Comparison of ENCODE assay signal across 21 cellular contexts in genomic region chr22:48938741-48939140, GRCh38.
"Had no signal": no experiment of that assay in that cellular context is flagged by ENCODE, and none has a peak within 500 bp of the region (broad histone marks: within the 10 kb centered on the region; RNA-seq: fewer than 3 reads in every experiment).

No MANE protein-coding gene starts in this region.

- H3K36me3 ChIP-seq: lower lobe of right lung, suprapubic skin, uterus had no signal

- DNase-seq: activated CD4-positive, alpha-beta memory T cell treated with anti-CD3 and anti-CD28 coated beads for 36 hours; activated CD4-positive, alpha-beta T cell treated with anti-CD3 and anti-CD28 coated beads for 36 hours; activated gamma-delta T cell treated with Interleukin-2 at 50 U/mL for 16 hours; activated naive CD8-positive, alpha-beta T cell treated with anti-CD3 and anti-CD28 coated beads for 36 hours; activated T-cell treated with anti-CD3 and anti-CD28 coated beads, Interleukin-2, amount 50 U/mL, for 72 hours; amygdala; foreskin keratinocyte; left cardiac atrium; lower lobe of right lung; nephron progenitor cell; occipital lobe; retina; stimulated activated naive CD8-positive, alpha-beta T cell treated with anti-CD3 and anti-CD28 coated beads, Interleukin-15, Interleukin-2, amounts not matched to agents 100 U/mL and 50 U/mL, for 24 hours; SW 1271; T-helper 2 cell; uterus had no signal

- H3K4me1 ChIP-seq: foreskin keratinocyte, lower lobe of right lung, suprapubic skin, uterus had no signal

- H3K9me3 ChIP-seq: suprapubic skin had no signal

- H3K4me3 ChIP-seq: dorsolateral prefrontal cortex, hepatocyte, lower lobe of right lung, skin epidermis, suprapubic skin, uterus had no signal

- H3K27ac ChIP-seq: epithelial cell of prostate, foreskin keratinocyte, hepatocyte, lower lobe of right lung, skin epidermis, suprapubic skin, uterus had no signal

- H3K27me3 ChIP-seq: foreskin keratinocyte, hepatocyte, uterus had no signal
